ENCODE assay signal across 24 cellular contexts in the genomic region with DNA sequence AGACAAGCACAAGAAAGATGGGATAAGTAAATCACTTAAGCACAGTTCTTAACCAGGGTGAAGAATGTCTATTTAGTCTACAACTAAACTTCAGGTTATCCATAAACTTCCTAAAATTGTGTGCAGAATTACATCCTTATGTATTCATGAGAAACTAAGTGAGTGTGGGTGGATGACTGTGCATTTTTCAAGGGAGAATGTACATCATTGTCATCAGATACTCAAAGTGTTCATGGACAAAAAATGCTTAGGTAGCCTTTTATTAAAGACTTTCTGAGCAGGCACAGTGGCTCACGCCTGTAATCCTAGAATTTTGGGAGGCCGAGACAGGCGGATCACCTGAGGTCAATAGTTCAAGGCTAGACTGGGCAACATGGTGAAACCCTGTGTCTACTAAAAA.
A peak's percentile ranks its signal among the peaks of the same experiment; 100 is the strongest.
DNase-seq lines count a peak whose midpoint lies in the region; ATAC-seq, FAIRE-seq and TF ChIP-seq lines count a peak whose summit lies in the region.
"Had no signal": no experiment of that assay in that cellular context is flagged by ENCODE, and none has a peak within 500 bp of the region (broad histone marks: within the 10 kb centered on the region; RNA-seq: fewer than 3 reads in every experiment).

No MANE protein-coding gene starts in this region.

- peak overlapping the region; percentile 72 for H3K27ac Mint-ChIP-seq in astrocyte (ENCODE audit: unreplicated experiment)
- H3K27ac Mint-ChIP-seq: CD4-positive, alpha-beta memory T cell had no signal

- FAIRE-seq in A549 (lab: Jason Lieb, UNC): no peak
- FAIRE-seq in astrocyte (lab: Jason Lieb, UNC): no peak
- FAIRE-seq: D721Med, G401.6, GM12892, GM19239, H1 had no signal

- H3K4me2 ChIP-seq in A549: no peak overlapping the region
- H3K4me2 ChIP-seq in astrocyte (ENCODE audit: low read length): no peak overlapping the region

- no peaks in the 10 kb centered on the region for H3K36me3 Mint-ChIP-seq in astrocyte (ENCODE audit: low read depth, unreplicated experiment)
- H3K36me3 Mint-ChIP-seq: CD4-positive, alpha-beta memory T cell had no signal

- TF ChIP-seq RAD21 in A549 (conservative IDR thresholded peaks at IDR 0.05 in 1 of 2, IDR thresholded peaks at IDR 0.05 in 1 of 2): no peak

- in situ Hi-C loops in Caki2 (cut with HindIII; ENCODE audit: low pct_unique_long_range_greater_than_20kb, low sequenced_read_pairs): no loop called here

- H3K4me3 ChIP-seq in A549 (no peak overlapping the region), A673 (ENCODE audit: low read depth, low read length, poor library complexity, severe bottlenecking) (no peak overlapping the region), astrocyte (ENCODE audit: insufficient read depth, low read depth, low read length) (no peak overlapping the region)
- H3K4me3 ChIP-seq: GM23248 had no signal

- no peak overlapping the region for H2AFZ ChIP-seq in astrocyte (ENCODE audit: low read depth, low read length)
- H2AFZ ChIP-seq: GM23248 had no signal

- H3K4me1 Mint-ChIP-seq in astrocyte (ENCODE audit: low read depth, unreplicated experiment): no peaks in the 10 kb centered on the region
- H3K4me1 Mint-ChIP-seq: CD4-positive, alpha-beta memory T cell had no signal

- H3K27me3 ChIP-seq in A673 (replicated peaks; ENCODE audit: insufficient read depth, low read depth, low read length, poor library complexity) (no peaks in the 10 kb centered on the region), astrocyte (ENCODE audit: insufficient read depth, low read length) (no peaks in the 10 kb centered on the region)
- H3K27me3 ChIP-seq: BE2C had no signal

- no peak for TF ChIP-seq CTCF in A549 (IDR thresholded peaks at IDR 0.05)
- TF ChIP-seq CTCF in A673 (conservative IDR thresholded peaks at IDR 0.05; ENCODE audit: low read depth, low read length): no peak
- TF ChIP-seq CTCF in astrocyte (IDR thresholded peaks at IDR 0.05; ENCODE audit: insufficient read depth, low read depth, low read length): no peak

- H3K9me3 ChIP-seq in A549: no peaks in the 10 kb centered on the region
- H3K9me3 ChIP-seq in A673 (ENCODE audit: low read depth, low read length, poor library complexity, severe bottlenecking): no peaks in the 10 kb centered on the region
- no peaks in the 10 kb centered on the region for H3K9me3 ChIP-seq in astrocyte (ENCODE audit: insufficient read depth, low read depth, low read length)
- H3K9me3 ChIP-seq: BE2C, Caco-2 had no signal

- H3K4me1 ChIP-seq in A549 (no peaks in the 10 kb centered on the region), A673 (ENCODE audit: insufficient read depth, low read length, poor library complexity, severe bottlenecking) (peaks cover 19% of the 10 kb centered on the region), astrocyte (ENCODE audit: insufficient read depth, low read length) (no peaks in the 10 kb centered on the region)
- H3K4me1 ChIP-seq: BE2C, Caco-2 had no signal

- no peak overlapping the region for H3K9ac ChIP-seq in astrocyte (ENCODE audit: low read length)
- H3K9ac ChIP-seq: GM23248 had no signal

- POLR2A ChIA-PET in A549 (lab: Yijun Ruan, JAX) (no interaction called here), A673 (lab: Charles Lee; ENCODE audit: low non-redundant PET) (no interaction called here)

- H3K36me3 ChIP-seq in A673 (ENCODE audit: insufficient read depth, low read length, poor library complexity, severe bottlenecking) (no peaks in the 10 kb centered on the region), astrocyte (ENCODE audit: insufficient read depth, low read length) (no peaks in the 10 kb centered on the region)
- H3K36me3 ChIP-seq: BE2C had no signal

- no peaks in the 10 kb centered on the region for H3K79me2 ChIP-seq in astrocyte (ENCODE audit: insufficient read depth, low read length)

- intact Hi-C loops in A673 (cut with micrococcal nuclease; ENCODE audit: unreplicated experiment): no loop called here

- no peak overlapping the region for H3K27ac ChIP-seq in A549
- H3K27ac ChIP-seq in A673 (ENCODE audit: low read depth, low read length, poor library complexity, severe bottlenecking): no peak overlapping the region
- H3K27ac ChIP-seq in astrocyte (ENCODE audit: low read depth, low read length): no peak overlapping the region
- H3K27ac ChIP-seq: GM23248 had no signal

- ATAC-seq in A549: no peak
- ATAC-seq in HG03045 (IDR thresholded peaks at IDR 0.05; ENCODE audit: unreplicated experiment): no peak

- DNase-seq in A549 (ENCODE audit: low read depth in 1 of 2, low spot score in 1 of 2) (no peak), A673 (ENCODE audit: low spot score) (peak; percentile 54), Caki2 (ENCODE audit: low read depth) (peak; percentile 22), astrocyte (ENCODE audit: low read depth) (no peak), RPMI8226 (no peak), activated gamma-delta T cell treated with Interleukin-2 at 50 U/mL for 16 hours (no peak), NCI-H2227 treated with DMSO at 0.1 percent for 48 hours (lab: John Stamatoyannopoulos, UW) (no peak)
- DNase-seq: ACHN; AML-193; BE2C; C1 segment of cervical spinal cord; Caco-2; CD4-positive, alpha-beta memory T cell; DMS 273 treated with DMSO at 0.1 percent for 48 hours; DND-41; GM23248; H7; HCEC 1CT had no signal

- 15% methylated on average over 3 of the region's 3 CpGs for WGBS in A549 (ENCODE audit: missing lambda C conversion rate)

- BruUV-seq in A673 (replicated peaks; lab: Mats Ljungman, UMichigan): no TSS peak

- no peaks in the 10 kb centered on the region for H3K9me3 Mint-ChIP-seq in astrocyte (ENCODE audit: unreplicated experiment)

- TF ChIP-seq EP300 in A549 (IDR thresholded peaks at IDR 0.05): no peak

- H3K27me3 Mint-ChIP-seq in astrocyte (ENCODE audit: low read depth, unreplicated experiment): no peaks in the 10 kb centered on the region
- H3K27me3 Mint-ChIP-seq: CD4-positive, alpha-beta memory T cell had no signal

- no peaks in the 10 kb centered on the region for H4K20me1 ChIP-seq in astrocyte (ENCODE audit: insufficient read depth, low read length)

- H3K4me3 Mint-ChIP-seq in astrocyte (ENCODE audit: unreplicated experiment): no peak overlapping the region
- H3K4me3 Mint-ChIP-seq: CD4-positive, alpha-beta memory T cell had no signal

- TF ChIP-seq POLR2A in A549 (IDR thresholded peaks at IDR 0.05; ENCODE audit: low read length): no peak

- CTCF ChIA-PET in A549 (lab: Yijun Ruan, JAX): no interaction called here
- CTCF ChIA-PET in A673 (lab: Charles Lee): no interaction called here

TF ChIP-seq in A549, 52 proteins besides CTCF, POLR2A, EP300 and RAD21:
- no peak for TF ChIP-seq EHF (CRISPR knock-in tag; IDR thresholded peaks at IDR 0.05)
- no peak for TF ChIP-seq JUN (IDR thresholded peaks at IDR 0.05)
- no peak for TF ChIP-seq HEYL (CRISPR knock-in tag; IDR thresholded peaks at IDR 0.05)
- peak; percentile 88 for TF ChIP-seq NFE2L2 (conservative IDR thresholded peaks at IDR 0.05; ENCODE audit: low read length)
- TF ChIP-seq ATOH8 (CRISPR knock-in tag; IDR thresholded peaks at IDR 0.05; ENCODE audit: low read depth): no peak
- TF ChIP-seq MAFK (IDR thresholded peaks at IDR 0.05; ENCODE audit: partially characterized antibody): peak; percentile 78
- no peak for TF ChIP-seq MYC (IDR thresholded peaks at IDR 0.05; ENCODE audit: borderline replicate concordance, low read length)
TF ChIP-seq in A549: peak in this region for 2.

Comparison
In these comparisons a context has a peak if more than half of its experiments do, and no peak if none do; other contexts are left out.
1. DNase-seq: peak in A673 (single experiment) and Caki2 (single experiment); none in A549 (0 of 2), astrocyte (single experiment), RPMI8226 (single experiment), activated gamma-delta T cell treated with Interleukin-2 at 50 U/mL for 16 hours (single experiment) and NCI-H2227 treated with DMSO at 0.1 percent for 48 hours (single experiment).